In genomic region chr4:114398386-114398785, GRCh38 we compare ENCODE assay signal across 28 cellular contexts.
"Had no signal": no experiment of that assay in that cellular context is flagged by ENCODE, and none has a peak within 500 bp of the region (broad histone marks: within the 10 kb centered on the region; RNA-seq: fewer than 3 reads in every experiment).

No MANE protein-coding gene starts in this region.

- H3K4me1 Mint-ChIP-seq: stimulated activated memory B cell treated with anti-CD40 and anti-IgM and Interleukin-4, amounts not matched to agents 10 μg/mL and 1 μg/mL and 100 μg/mL, for 72 hours had no signal

- ATAC-seq: activated CD4-positive, CD25-positive, alpha-beta regulatory T cell treated with anti-CD3 and anti-CD28 coated beads, Interleukin-2, amount 50 U/mL, for 24 hours; body of pancreas; left lung; lower lobe of right lung; mucosa of descending colon; stimulated activated memory B cell treated with anti-CD40 and anti-IgM and Interleukin-4, amounts not matched to agents 10 μg/mL and 1 μg/mL and 100 μg/mL, for 72 hours; stimulated activated naive CD8-positive, alpha-beta T cell treated with anti-CD3 and anti-CD28 coated beads, Interleukin-15, amount 100 ng/mL, for 72 hours had no signal

- H3K27ac Mint-ChIP-seq: activated naive CD8-positive, alpha-beta T cell; nephron progenitor cell; stimulated activated memory B cell treated with anti-CD40 and anti-IgM and Interleukin-4, amounts not matched to agents 10 μg/mL and 1 μg/mL and 100 μg/mL, for 72 hours; stimulated activated naive CD8-positive, alpha-beta T cell treated with anti-CD3 and anti-CD28 coated beads, Interleukin-15, amount 100 ng/mL, for 72 hours; T-helper 1 cell treated with Interleukin-12 subunit alpha and Interleukin-12 subunit beta and Interleukin-4 antibody, amounts not matched to agents 30 μg/mL and 1 μg/mL, for 36 hours; type B pancreatic cell had no signal

- H3K27me3 Mint-ChIP-seq: stimulated activated memory B cell treated with anti-CD40 and anti-IgM and Interleukin-4, amounts not matched to agents 10 μg/mL and 1 μg/mL and 100 μg/mL, for 72 hours; stimulated activated naive CD8-positive, alpha-beta T cell treated with anti-CD3 and anti-CD28 coated beads, Interleukin-15, amount 100 ng/mL, for 72 hours; type B pancreatic cell had no signal

- H3K36me3 Mint-ChIP-seq: activated naive CD8-positive, alpha-beta T cell; stimulated activated memory B cell treated with anti-CD40 and anti-IgM and Interleukin-4, amounts not matched to agents 10 μg/mL and 1 μg/mL and 100 μg/mL, for 72 hours; type B pancreatic cell had no signal

- H3K4me3 Mint-ChIP-seq: activated naive CD8-positive, alpha-beta T cell; nephron progenitor cell; stimulated activated memory B cell treated with anti-CD40 and anti-IgM and Interleukin-4, amounts not matched to agents 10 μg/mL and 1 μg/mL and 100 μg/mL, for 72 hours; stimulated activated naive CD8-positive, alpha-beta T cell treated with anti-CD3 and anti-CD28 coated beads, Interleukin-15, amount 100 ng/mL, for 72 hours; T-helper 1 cell treated with Interleukin-12 subunit alpha and Interleukin-12 subunit beta and Interleukin-4 antibody, amounts not matched to agents 30 μg/mL and 1 μg/mL, for 36 hours; type B pancreatic cell had no signal

- H3K9me3 Mint-ChIP-seq: stimulated activated memory B cell treated with anti-CD40 and anti-IgM and Interleukin-4, amounts not matched to agents 10 μg/mL and 1 μg/mL and 100 μg/mL, for 72 hours; stimulated activated naive CD8-positive, alpha-beta T cell treated with anti-CD3 and anti-CD28 coated beads, Interleukin-15, amount 100 ng/mL, for 72 hours; T-helper 1 cell treated with Interleukin-12 subunit alpha and Interleukin-12 subunit beta and Interleukin-4 antibody, amounts not matched to agents 30 μg/mL and 1 μg/mL, for 36 hours; type B pancreatic cell had no signal

- DNase-seq: activated CD4-positive, alpha-beta T cell treated with anti-CD3 and anti-CD28 coated beads for 48 hours; activated CD4-positive, alpha-beta T cell treated with anti-CD3 and anti-CD28 coated beads, Interleukin-2, amount 50 U/mL, for 48 hours; activated CD8-positive, alpha-beta memory T cell treated with anti-CD3 and anti-CD28 coated beads for 24 hours; activated effector memory CD4-positive, alpha-beta T cell treated with Interleukin-2 at 50 U/mL for 16 hours; activated naive CD4-positive, alpha-beta T cell treated with Interleukin-2 at 50 U/mL for 16 hours; anterior cingulate cortex; body of pancreas; dermis blood vessel endothelial cell; effector CD4-positive, alpha-beta T cell; foreskin melanocyte; left lung; lower lobe of right lung; nucleus accumbens; pancreas; stimulated activated CD4-positive, alpha-beta T cell treated with anti-CD3 and anti-CD28 coated beads, Interleukin-1b, Interleukin-23, amount 100 ng/mL, for 48 hours; stimulated activated CD4-positive, alpha-beta T cell treated with anti-CD3 and anti-CD28 coated beads, Interleukin-4, amount 100 ng/mL, for 4 hours; stimulated activated CD8-positive, alpha-beta memory T cell treated with anti-CD3 and anti-CD28 coated beads, Interleukin-4, amount 100 ng/mL, for 48 hours; stimulated activated naive CD8-positive, alpha-beta T cell treated with anti-CD3 and anti-CD28 coated beads, Interleukin-15, amount 100 ng/mL, for 72 hours; T-helper 9 cell; uterus; WERI-Rb-1 had no signal
